12 cellular contexts compared by ENCODE assay signal in genomic region chr17:50271173-50271750, GRCh38. TPM values are rescaled to one million over a fixed set of nuclear protein-coding genes. Genes with fewer than 3 reads are reported as not detected.
DNase-seq lines count a peak whose midpoint lies in the region; ATAC-seq and TF ChIP-seq lines count a peak whose summit lies in the region.
"Had no signal": no experiment of that assay in that cellular context is flagged by ENCODE, and none has a peak within 500 bp of the region (broad histone marks: within the 10 kb centered on the region; RNA-seq: fewer than 3 reads in every experiment).

No MANE protein-coding gene starts in this region.

- H3K9me3 Mint-ChIP-seq in nephron = no peaks in the 10 kb centered on the region
- H3K9me3 Mint-ChIP-seq in naive thymus-derived CD4-positive, alpha-beta T cell = no peaks in the 10 kb centered on the region

- TF ChIP-seq POLR2A in uterus (IDR thresholded peaks at IDR 0.05) = no peak

- WGBS in right cardiac atrium = 79% methylated on average over 6 of the region's 6 CpGs

- DNase-seq in cardiac muscle cell (ENCODE audit: low read depth in 1 of 2, low spot score in 1 of 2) = no peak
- no peak for DNase-seq in right cardiac atrium
- DNase-seq in coronary artery (ENCODE audit: low spot score) = no peak
- peak in 1 of 2 donors; percentile 28 for DNase-seq in uterus
- no peak for DNase-seq in dermis blood vessel endothelial cell
- DNase-seq in naive thymus-derived CD4-positive, alpha-beta T cell = no peak
- DNase-seq: activated CD4-positive, alpha-beta T cell treated with anti-CD3 and anti-CD28 coated beads for 4 hours; AML-193; DMS 273 treated with DMSO at 0.1 percent for 48 hours; T-helper 2 cell had no signal

- no peak for ATAC-seq in right cardiac atrium
- ATAC-seq in GM21381 (IDR thresholded peaks at IDR 0.05; ENCODE audit: unreplicated experiment) = no peak
- no peak for ATAC-seq in naive thymus-derived CD4-positive, alpha-beta T cell

- POLR2A ChIA-PET in naive thymus-derived CD4-positive, alpha-beta T cell (lab: Charles Lee) = no interaction called here

- intact Hi-C loops in right cardiac atrium (cut with DNase I) (loop anchor here in 3 of 4 donors (2.0 to 5.0 kb wide), 2 partner anchors 69 to 70 kb away; partner anchors contain the start of gene COL1A1 (in 3 of the 3)), uterus (cut with DNase I; ENCODE audit: low total_unique reads) (no loop called here)
- intact Hi-C loops in naive thymus-derived CD4-positive, alpha-beta T cell (cut with micrococcal nuclease) = loop anchor here in 1 of 2 donors (10.0 kb wide), 1 partner anchor 246 kb away; no protein-coding TSS in a partner anchor

- no peaks in the 10 kb centered on the region for H3K36me3 Mint-ChIP-seq in nephron (ENCODE audit: low read depth)
- no peaks in the 10 kb centered on the region for H3K36me3 Mint-ChIP-seq in naive thymus-derived CD4-positive, alpha-beta T cell

- H3K27me3 ChIP-seq in cardiac muscle cell (no peaks in the 10 kb centered on the region), right cardiac atrium (ENCODE audit: control insufficient read depth, insufficient read depth) (no peaks in the 10 kb centered on the region), uterus (no peaks in the 10 kb centered on the region)
- H3K27me3 ChIP-seq in naive thymus-derived CD4-positive, alpha-beta T cell (ENCODE audit: control insufficient read depth in 2 of 2, insufficient read depth in 2 of 2, low read length in 2 of 2) = peaks cover 0 to 3% of the 10 kb centered on the region in 2 donors

- H3K36me3 ChIP-seq in cardiac muscle cell = no peaks in the 10 kb centered on the region
- H3K36me3 ChIP-seq in uterus = no peaks in the 10 kb centered on the region
- no peaks in the 10 kb centered on the region for H3K36me3 ChIP-seq in naive thymus-derived CD4-positive, alpha-beta T cell (ENCODE audit: control insufficient read depth in 2 of 3, insufficient read depth in 3 of 3, low read length in 3 of 3)

- peak overlapping the region; percentile 45 to 65 (median 58) for H3K4me3 Mint-ChIP-seq in nephron
- peak overlapping the region in 1 of 10 donors; percentile 86 for H3K4me3 Mint-ChIP-seq in naive thymus-derived CD4-positive, alpha-beta T cell

- peaks cover 62% of the 10 kb centered on the region for H3K4me1 Mint-ChIP-seq in nephron
- peaks cover 5 to 19% (median 7%) of the 10 kb centered on the region in 7 donors for H3K4me1 Mint-ChIP-seq in naive thymus-derived CD4-positive, alpha-beta T cell

- H3K4me1 ChIP-seq in cardiac muscle cell (ENCODE audit: low read depth) (peaks cover 32% of the 10 kb centered on the region), right cardiac atrium (ENCODE audit: control insufficient read depth, insufficient read depth, low read length) (peaks cover 2% of the 10 kb centered on the region), uterus (peaks cover 19 to 21% of the 10 kb centered on the region in 2 donors)
- H3K4me1 ChIP-seq in naive thymus-derived CD4-positive, alpha-beta T cell (ENCODE audit: control insufficient read depth in 2 of 2, insufficient read depth in 2 of 2, low read length in 2 of 2) = no peaks in the 10 kb centered on the region

- peaks cover 21% of the 10 kb centered on the region for H3K27me3 Mint-ChIP-seq in nephron (ENCODE audit: low read depth)
- H3K27me3 Mint-ChIP-seq in naive thymus-derived CD4-positive, alpha-beta T cell = peaks cover 23 to 31% (median 28%) of the 10 kb centered on the region in 5 donors

- CTCF ChIA-PET in naive thymus-derived CD4-positive, alpha-beta T cell (lab: Charles Lee) = interaction anchor here (0.5 to 7.0 kb wide), 8 partner anchors 9 to 793 kb away, joined by 3 to 60 read pairs (median 4); partner anchors contain the start of gene COL1A1

- no peaks in the 10 kb centered on the region for H3K9me3 ChIP-seq in cardiac muscle cell (ENCODE audit: low read depth)
- H3K9me3 ChIP-seq in right cardiac atrium (ENCODE audit: control insufficient read depth, low read length) = no peaks in the 10 kb centered on the region
- no peaks in the 10 kb centered on the region for H3K9me3 ChIP-seq in uterus
- H3K9me3 ChIP-seq in naive thymus-derived CD4-positive, alpha-beta T cell (ENCODE audit: control insufficient read depth in 2 of 3, low read length in 3 of 3) = no peaks in the 10 kb centered on the region

- H3K4me3 ChIP-seq in cardiac muscle cell = no peak overlapping the region
- no peak overlapping the region for H3K4me3 ChIP-seq in right cardiac atrium (ENCODE audit: low read length)
- no peak overlapping the region for H3K4me3 ChIP-seq in coronary artery
- no peak overlapping the region for H3K4me3 ChIP-seq in uterus
- no peak overlapping the region for H3K4me3 ChIP-seq in naive thymus-derived CD4-positive, alpha-beta T cell (ENCODE audit: low read length)

- H3K27ac Mint-ChIP-seq in nephron = peak overlapping the region; percentile 74 to 99 (median 97)
- no peak overlapping the region for H3K27ac Mint-ChIP-seq in naive thymus-derived CD4-positive, alpha-beta T cell

- TF ChIP-seq CTCF in cardiac muscle cell (IDR thresholded peaks at IDR 0.05; ENCODE audit: low read depth, low read length) (no peak), coronary artery (IDR thresholded peaks at IDR 0.05) (no peak), nephron (IDR thresholded peaks at IDR 0.05; ENCODE audit: unreplicated experiment in 3 of 3) (no peak), uterus (IDR thresholded peaks at IDR 0.05) (no peak)

- H3K27ac ChIP-seq in cardiac muscle cell (peak overlapping the region; percentile 63), right cardiac atrium (ENCODE audit: low read length) (no peak overlapping the region), coronary artery (peak overlapping the region; percentile 66 to 93), uterus (peak overlapping the region; percentile 92 to 93)
- H3K27ac ChIP-seq in naive thymus-derived CD4-positive, alpha-beta T cell (ENCODE audit: low read depth, low read length) = no peak overlapping the region

RNA-seq across cellular contexts. Expression of gene TMEM92, which starts 3.0 kb away (rescaled TPM):
- total RNA-seq in cardiac muscle cell (14.2 and 30.0 TPM in 2 replicates), right cardiac atrium (not detected), uterus (under 1 TPM in 2 of 4 donors, not detected in 2; 0.07 to 0.91 TPM), dermis blood vessel endothelial cell (0.17 and 0.19 TPM in 2 replicates)
- polyA plus RNA-seq in cardiac muscle cell (17.3 and 22.6 TPM in 2 replicates), right cardiac atrium (not detected)
- under 1 TPM in 1 of 5 experiments, not detected in 4; 0.10 TPM for total RNA-seq in naive thymus-derived CD4-positive, alpha-beta T cell
- not detected for polyA plus RNA-seq in naive thymus-derived CD4-positive, alpha-beta T cell

Comparison
In these comparisons a context has a peak if more than half of its experiments do, and no peak if none do; other contexts are left out.
1. H3K27ac ChIP-seq: peak in cardiac muscle cell (single experiment), coronary artery (2 of 2) and uterus (2 of 2); none in right cardiac atrium (single experiment) and naive thymus-derived CD4-positive, alpha-beta T cell (single experiment).
2. H3K27ac Mint-ChIP-seq: peak in nephron (3 of 3); none in naive thymus-derived CD4-positive, alpha-beta T cell (0 of 9).